Comparison of ENCODE assay signal across 13 cellular contexts in the genomic region with DNA sequence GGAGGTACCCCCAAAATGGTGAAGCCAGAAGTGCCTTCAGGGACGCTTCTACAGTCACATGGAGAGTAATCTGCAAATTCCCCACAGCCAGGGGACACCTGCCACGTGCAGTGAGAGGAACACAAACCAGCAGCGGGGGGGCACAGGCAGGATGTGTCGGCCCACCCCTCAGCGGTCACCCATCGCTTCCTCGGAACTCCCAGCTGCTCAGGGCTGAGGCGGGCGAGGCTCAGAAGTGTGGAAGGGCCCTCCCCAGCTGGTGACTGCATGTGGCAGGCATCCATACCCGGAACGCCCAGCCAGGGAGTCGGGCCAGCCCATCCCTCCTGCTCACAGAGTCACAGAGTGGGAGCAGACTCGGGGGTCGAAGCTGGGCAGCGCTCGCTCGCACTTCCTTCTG.
DNase-seq lines count a peak whose midpoint lies in the region; ATAC-seq and TF ChIP-seq lines count a peak whose summit lies in the region.
"Had no signal": no experiment of that assay in that cellular context is flagged by ENCODE, and none has a peak within 500 bp of the region (broad histone marks: within the 10 kb centered on the region; RNA-seq: fewer than 3 reads in every experiment).

No MANE protein-coding gene starts in this region.

- H3K36me3 ChIP-seq in heart right ventricle (no peaks in the 10 kb centered on the region), rectal smooth muscle tissue (ENCODE audit: control insufficient read depth, insufficient read depth, low read length) (no peaks in the 10 kb centered on the region)
- H3K36me3 ChIP-seq: neutrophil had no signal

- peak; percentile 36 for ATAC-seq in T-helper 17 cell
- peak; percentile 34 to 82 (median 69) for ATAC-seq in heart right ventricle
- ATAC-seq: HCT116 had no signal

- H3K27ac ChIP-seq in heart right ventricle (peak overlapping the region in 4 of 10 donors; percentile 8 to 92 (median 44)), rectal smooth muscle tissue (ENCODE audit: low read depth, low read length) (no peak overlapping the region)
- H3K27ac ChIP-seq: neutrophil had no signal

- H3K4me3 ChIP-seq in heart right ventricle (no peak overlapping the region), rectal smooth muscle tissue (ENCODE audit: low read length) (peak overlapping the region; percentile 29)

- DNase-seq in ELF-1 (ENCODE audit: low read depth, low spot score) (peak; percentile 38), T-helper 17 cell (no peak), heart right ventricle (peak; percentile 62 to 68), NCI-H2029 treated with DMSO at 0.1 percent for 48 hours (lab: John Stamatoyannopoulos, UW) (no peak), dermis blood vessel endothelial cell (no peak), superior temporal gyrus (ENCODE audit: extremely low spot score) (no peak), T1000 (lab: John Stamatoyannopoulos, UW) (no peak)
- DNase-seq: CD8-positive, alpha-beta memory T cell; NCI-H1930; SHP77 had no signal

- 34 to 37% methylated on average over 17 of the region's 17 CpGs for WGBS in heart right ventricle, 2 donors

- H3K4me1 ChIP-seq in heart right ventricle (peaks cover 21 to 81% (median 64%) of the 10 kb centered on the region in 9 donors), rectal smooth muscle tissue (ENCODE audit: control insufficient read depth, insufficient read depth, low read length) (no peaks in the 10 kb centered on the region)

- H3K27me3 Mint-ChIP-seq in T-helper 17 cell: no peaks in the 10 kb centered on the region
- H3K27me3 Mint-ChIP-seq: CD8-positive, alpha-beta memory T cell had no signal

- intact Hi-C loops in heart right ventricle (cut with DNase I): loop anchor here in 1 of 10 donors (5.0 kb wide), 1 partner anchor 152 kb away; no protein-coding TSS in a partner anchor

- TF ChIP-seq CTCF in heart right ventricle (IDR thresholded peaks at IDR 0.05): no peak

- no peaks in the 10 kb centered on the region for H3K9me3 ChIP-seq in T-helper 17 cell (ENCODE audit: control insufficient read depth, low read length, poor library complexity, severe bottlenecking)
- no peaks in the 10 kb centered on the region for H3K9me3 ChIP-seq in heart right ventricle
- H3K9me3 ChIP-seq: neutrophil had no signal

- H3K9ac ChIP-seq in rectal smooth muscle tissue (ENCODE audit: low read length): no peak overlapping the region

- H3K27me3 ChIP-seq in heart right ventricle (no peaks in the 10 kb centered on the region), rectal smooth muscle tissue (ENCODE audit: control insufficient read depth, insufficient read depth, low read length) (no peaks in the 10 kb centered on the region)
- H3K27me3 ChIP-seq: neutrophil had no signal

- peak overlapping the region; percentile 24 for H3K27ac Mint-ChIP-seq in T-helper 17 cell

- H3K4me1 Mint-ChIP-seq in T-helper 17 cell: no peaks in the 10 kb centered on the region

- no peaks in the 10 kb centered on the region for H3K36me3 Mint-ChIP-seq in T-helper 17 cell (ENCODE audit: low read depth)
- H3K36me3 Mint-ChIP-seq: CD8-positive, alpha-beta memory T cell had no signal

- H3K4me3 Mint-ChIP-seq in T-helper 17 cell: no peak overlapping the region
- H3K4me3 Mint-ChIP-seq: CD8-positive, alpha-beta memory T cell had no signal

Comparison
In these comparisons a context has a peak if more than half of its experiments do, and no peak if none do; other contexts are left out.
1. DNase-seq: peak in ELF-1 (single experiment) and heart right ventricle (2 of 2); none in T-helper 17 cell (0 of 3), NCI-H2029 treated with DMSO at 0.1 percent for 48 hours (single experiment), dermis blood vessel endothelial cell (single experiment), superior temporal gyrus (single experiment) and T1000 (single experiment).